Comparison of ENCODE assay signal across 4 cellular contexts in the genomic region with DNA sequence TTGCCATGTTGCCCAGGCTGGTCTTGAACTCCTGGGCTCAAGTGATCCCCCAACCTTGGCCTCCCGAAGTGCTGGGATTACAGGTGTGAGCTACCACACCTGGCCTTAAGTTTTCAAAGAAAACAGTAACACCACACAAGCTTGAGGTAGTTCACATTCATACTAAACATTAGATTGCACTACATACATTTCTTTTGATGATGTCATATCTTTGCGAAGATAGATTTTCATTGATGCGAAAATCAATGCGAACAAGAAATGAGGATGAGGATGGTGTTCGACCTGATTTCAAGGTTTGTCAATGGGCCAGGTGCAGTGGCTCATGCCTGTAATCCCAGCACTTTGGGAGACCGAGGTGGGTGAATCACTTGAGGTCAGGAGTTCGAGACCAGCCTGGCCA.
TF ChIP-seq lines count a peak whose summit lies in the region.
"Not testable (repeated sequence)": the region's sequence is repeated elsewhere in the genome, so short reads cannot be mapped to it uniquely, and the experiment has no call there.

No MANE protein-coding gene starts in this region.

TF ChIP-seq in HEK293, 187 proteins besides CTCF, POLR2A, EP300 and RAD21:
- peak; percentile 81; the same call in 1 of the 2 replicates for TF ChIP-seq ATF2 (tag by site-specific recombination; IDR thresholded peaks at IDR 0.05; ENCODE audit: low read depth)

TF ChIP-seq in GM12878, 131 proteins besides CTCF, POLR2A, EP300 and RAD21:
- 0 out of 2 replicates have a peak, but pooled peaks have one; percentile 14 for TF ChIP-seq ATF7 (IDR thresholded peaks at IDR 0.05; ENCODE audit: low read depth)
TF ChIP-seq in GM12878: peak in this region for 1; not testable (repeated sequence) for 130.

TF ChIP-seq in K562, 482 proteins besides CTCF, POLR2A, EP300 and RAD21:
- TF ChIP-seq, protein P1, sequence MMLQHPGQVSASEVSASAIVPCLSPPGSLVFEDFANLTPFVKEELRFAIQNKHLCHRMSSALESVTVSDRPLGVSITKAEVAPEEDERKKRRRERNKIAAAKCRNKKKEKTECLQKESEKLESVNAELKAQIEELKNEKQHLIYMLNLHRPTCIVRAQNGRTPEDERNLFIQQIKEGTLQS (IDR thresholded peaks at IDR 0.05), result peak; percentile 66
- TF ChIP-seq, protein P1 (CRISPR knock-in tag; conservative IDR thresholded peaks at IDR 0.05), result not testable (repeated sequence)

TF ChIP-seq in HepG2, 621 proteins besides CTCF, POLR2A, EP300 and RAD21:
- peak; percentile 96 for TF ChIP-seq ATF7 (IDR thresholded peaks at IDR 0.05)
- TF ChIP-seq ATF7, CREB1 (CRISPR knock-in tag; IDR thresholded peaks at IDR 0.05): not testable (repeated sequence)
- peak; percentile 64 for TF ChIP-seq CREB1 (IDR thresholded peaks at IDR 0.05)
TF ChIP-seq in HepG2: peak in this region for 2; not testable (repeated sequence) for 619.
